ENCODE assay signal across 1 cellular context in genomic region chr12:120536064-120536791, GRCh38.
TF ChIP-seq lines count a peak whose summit lies in the region.

No MANE protein-coding gene starts in this region.

TF ChIP-seq in HepG2, 621 proteins besides CTCF, POLR2A, EP300 and RAD21 (continues in another document):
- no peak for TF ChIP-seq ZNF44 (CRISPR knock-in tag; IDR thresholded peaks at IDR 0.05)
- no peak for TF ChIP-seq CBFB (CRISPR knock-in tag; IDR thresholded peaks at IDR 0.05)
- no peak for TF ChIP-seq ZBTB39 (CRISPR knock-in tag; IDR thresholded peaks at IDR 0.05)
- TF ChIP-seq ZNF17 (CRISPR knock-in tag; IDR thresholded peaks at IDR 0.05) = no peak
- TF ChIP-seq PAXIP1 (CRISPR knock-in tag; conservative IDR thresholded peaks at IDR 0.05) = peak; percentile 36; the same call in 1 of the 2 replicates
- TF ChIP-seq ZFP36L2 (CRISPR knock-in tag; IDR thresholded peaks at IDR 0.05) = no peak
- TF ChIP-seq DMTF1 (CRISPR knock-in tag; IDR thresholded peaks at IDR 0.05) = no peak
- TF ChIP-seq ZNF878 (CRISPR knock-in tag; IDR thresholded peaks at IDR 0.05) = no peak
- no peak for TF ChIP-seq ZNF891 (CRISPR knock-in tag; IDR thresholded peaks at IDR 0.05)
- TF ChIP-seq HBP1 (CRISPR knock-in tag; IDR thresholded peaks at IDR 0.05; ENCODE audit: low read depth) = 0 out of 2 replicates have a peak, but pooled peaks have one; percentile 39
- no peak for TF ChIP-seq SRSF9 (IDR thresholded peaks at IDR 0.05; ENCODE audit: borderline replicate concordance, insufficient read depth, low read depth, low read length, poor library complexity, severe bottlenecking)
- TF ChIP-seq GTF3A (CRISPR knock-in tag; conservative IDR thresholded peaks at IDR 0.05) = no peak
- no peak for TF ChIP-seq ZNF282 (IDR thresholded peaks at IDR 0.05; ENCODE audit: partially characterized antibody)
- no peak for TF ChIP-seq CENPX (CRISPR knock-in tag; IDR thresholded peaks at IDR 0.05)
- TF ChIP-seq TCF7 (IDR thresholded peaks at IDR 0.05; ENCODE audit: low read depth) = no peak
- TF ChIP-seq ZNF816 (CRISPR knock-in tag; IDR thresholded peaks at IDR 0.05; ENCODE audit: borderline replicate concordance) = no peak
- TF ChIP-seq ZNF230 (CRISPR knock-in tag; IDR thresholded peaks at IDR 0.05) = no peak
- no peak for TF ChIP-seq ZFP90 (CRISPR knock-in tag; IDR thresholded peaks at IDR 0.05; ENCODE audit: borderline replicate concordance)
- no peak for TF ChIP-seq PHF5A (CRISPR knock-in tag; IDR thresholded peaks at IDR 0.05; ENCODE audit: low read depth, unreplicated experiment)
- TF ChIP-seq RFXANK (CRISPR knock-in tag; IDR thresholded peaks at IDR 0.05) = no peak
- TF ChIP-seq ZNF329 (CRISPR knock-in tag; IDR thresholded peaks at IDR 0.05; ENCODE audit: low read depth) = no peak
- no peak for TF ChIP-seq ZNF382 (CRISPR knock-in tag; IDR thresholded peaks at IDR 0.05; ENCODE audit: borderline replicate concordance)
- no peak for TF ChIP-seq KLF9 (CRISPR knock-in tag; IDR thresholded peaks at IDR 0.05; ENCODE audit: low read depth)
- TF ChIP-seq GZF1 (CRISPR knock-in tag; IDR thresholded peaks at IDR 0.05) = no peak
- TF ChIP-seq ZNF143 (CRISPR knock-in tag; IDR thresholded peaks at IDR 0.05) = no peak
- TF ChIP-seq FOXM1 (CRISPR knock-in tag; IDR thresholded peaks at IDR 0.05) = no peak
- TF ChIP-seq SIN3A (IDR thresholded peaks at IDR 0.05; ENCODE audit: borderline replicate concordance, low read depth, low read length) = 0 out of 2 replicates have a peak, but pooled peaks have one; percentile 37
- no peak for TF ChIP-seq RBM39 (IDR thresholded peaks at IDR 0.05; ENCODE audit: low read depth, low read length, poor library complexity, severe bottlenecking)
- TF ChIP-seq ZNF597 (CRISPR knock-in tag; IDR thresholded peaks at IDR 0.05) = no peak
- no peak for TF ChIP-seq ZBTB7A (CRISPR knock-in tag; IDR thresholded peaks at IDR 0.05)
- TF ChIP-seq ZNF138 (CRISPR knock-in tag; IDR thresholded peaks at IDR 0.05; ENCODE audit: low read depth) = no peak
- 0 out of 2 replicates have a peak, but pooled peaks have one; percentile 42 for TF ChIP-seq TGIF2 (CRISPR knock-in tag; IDR thresholded peaks at IDR 0.05)
- no peak for TF ChIP-seq XRCC5 (optimal IDR thresholded peaks at IDR 0.05; ENCODE audit: low read length)
- no peak for TF ChIP-seq ZBED4 (CRISPR knock-in tag; IDR thresholded peaks at IDR 0.05; ENCODE audit: borderline replicate concordance)
- no peak for TF ChIP-seq PRPF4 (IDR thresholded peaks at IDR 0.05; ENCODE audit: low read depth, low read length, poor library complexity, severe bottlenecking)
- TF ChIP-seq HHEX (CRISPR knock-in tag; IDR thresholded peaks at IDR 0.05) = no peak
- no peak for TF ChIP-seq ZNF275 (CRISPR knock-in tag; IDR thresholded peaks at IDR 0.05; ENCODE audit: borderline replicate concordance)
- no peak for TF ChIP-seq NFIC (IDR thresholded peaks at IDR 0.05; ENCODE audit: low read length)
- TF ChIP-seq ZSCAN29 (CRISPR knock-in tag; conservative IDR thresholded peaks at IDR 0.05) = no peak
- TF ChIP-seq ATRX (CRISPR knock-in tag; IDR thresholded peaks at IDR 0.05; ENCODE audit: borderline replicate concordance) = no peak
- TF ChIP-seq FOXO4 (CRISPR knock-in tag; conservative IDR thresholded peaks at IDR 0.05) = no peak
- TF ChIP-seq ZNF687 (CRISPR knock-in tag; IDR thresholded peaks at IDR 0.05) = no peak
- TF ChIP-seq ZNF709 (CRISPR knock-in tag; IDR thresholded peaks at IDR 0.05) = no peak
